Comparison of ENCODE assay signal across 1 cellular context in genomic region chr22:21981874-21982273, GRCh38.
TF ChIP-seq lines count a peak whose summit lies in the region.

No MANE protein-coding gene starts in this region.

TF ChIP-seq in HepG2, 621 proteins besides CTCF, POLR2A, EP300 and RAD21:
- TF ChIP-seq GABPA (IDR thresholded peaks at IDR 0.05; ENCODE audit: low read depth, low read length) (no peak), GABPA (CRISPR knock-in tag; IDR thresholded peaks at IDR 0.05; ENCODE audit: low read depth) (no peak), SP2 (CRISPR knock-in tag; IDR thresholded peaks at IDR 0.05) (no peak), TAF1 (CRISPR knock-in tag; IDR thresholded peaks at IDR 0.05) (no peak), ARHGAP35 (CRISPR knock-in tag; IDR thresholded peaks at IDR 0.05; ENCODE audit: borderline replicate concordance) (no peak), BATF2 (CRISPR knock-in tag; IDR thresholded peaks at IDR 0.05) (no peak), KLF15 (CRISPR knock-in tag; IDR thresholded peaks at IDR 0.05; ENCODE audit: borderline replicate concordance) (no peak), TCF12 (IDR thresholded peaks at IDR 0.05) (no peak), TCF12 (CRISPR knock-in tag; IDR thresholded peaks at IDR 0.05) (no peak), RXRB (CRISPR knock-in tag; IDR thresholded peaks at IDR 0.05; ENCODE audit: borderline replicate concordance) (no peak), ZFP82 (CRISPR knock-in tag; IDR thresholded peaks at IDR 0.05; ENCODE audit: borderline replicate concordance) (no peak), ZNF317 (CRISPR knock-in tag; IDR thresholded peaks at IDR 0.05) (no peak), ZNF296 (CRISPR knock-in tag; conservative IDR thresholded peaks at IDR 0.05) (no peak), CENPBD1 (CRISPR knock-in tag; IDR thresholded peaks at IDR 0.05; ENCODE audit: borderline replicate concordance, low read depth) (no peak), KAT2B (IDR thresholded peaks at IDR 0.05; ENCODE audit: borderline replicate concordance, low read depth, low read length) (no peak), CEBPG (CRISPR knock-in tag; IDR thresholded peaks at IDR 0.05) (no peak), ZUFSP (CRISPR knock-in tag; IDR thresholded peaks at IDR 0.05; ENCODE audit: borderline replicate concordance) (no peak), HBP1 (CRISPR knock-in tag; IDR thresholded peaks at IDR 0.05; ENCODE audit: low read depth) (no peak), ZNF687 (CRISPR knock-in tag; IDR thresholded peaks at IDR 0.05) (no peak)
